1 cellular context compared by ENCODE assay signal in the genomic region with DNA sequence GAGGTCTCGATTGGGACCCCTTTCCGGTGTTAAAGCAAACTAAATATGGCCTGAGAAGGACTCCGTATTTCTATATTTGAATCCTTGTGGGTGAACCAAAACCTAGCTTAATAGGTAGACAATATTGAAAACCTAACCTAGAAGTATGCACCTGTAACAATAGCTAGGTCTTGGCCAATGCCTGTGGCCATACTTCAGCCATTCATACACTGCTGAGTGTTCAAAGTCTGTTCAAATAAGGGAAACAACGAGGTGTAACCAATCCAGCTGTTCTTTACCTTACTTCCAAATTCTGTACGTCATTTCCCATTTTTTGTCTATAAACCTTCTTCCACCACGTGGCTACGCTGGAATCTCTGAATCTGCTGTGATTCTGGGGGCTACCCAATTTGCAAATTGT.
TF ChIP-seq lines count a peak whose summit lies in the region.

No MANE protein-coding gene starts in this region.

TF ChIP-seq in HepG2, 621 proteins besides CTCF, POLR2A, EP300 and RAD21 (continued from another document):
- no peak for TF ChIP-seq ATF5 (CRISPR knock-in tag; IDR thresholded peaks at IDR 0.05; ENCODE audit: low read depth)
